Comparison of ENCODE assay signal across 8 cellular contexts in genomic region chr6:2767327-2767985, GRCh38. TPM values are rescaled to one million over a fixed set of nuclear protein-coding genes. Genes with fewer than 3 reads are reported as not detected.
DNase-seq lines count a peak whose midpoint lies in the region; ATAC-seq and TF ChIP-seq lines count a peak whose summit lies in the region.

No MANE protein-coding gene starts in this region.

- no peak for DNase-seq in AG09309 (ENCODE audit: low read depth)
- no peak for DNase-seq in chondrocyte (ENCODE audit: low spot score)
- DNase-seq in natural killer cell: no peak
- DNase-seq in head of caudate nucleus: no peak
- DNase-seq in SKM-1 (lab: John Stamatoyannopoulos, UW; ENCODE audit: unreplicated experiment): no peak
- no peak for DNase-seq in NCI-H1105 (lab: John Stamatoyannopoulos, UW)
- no peak for DNase-seq in NCI-H510A (lab: John Stamatoyannopoulos, UW)

- H3K36me3 Mint-ChIP-seq in IgD-negative memory B cell (peaks cover 3% of the 10 kb centered on the region), chondrocyte (ENCODE audit: low read depth) (no peaks in the 10 kb centered on the region), natural killer cell (no peaks in the 10 kb centered on the region)

- ATAC-seq in natural killer cell: no peak

- H3K27ac Mint-ChIP-seq in IgD-negative memory B cell: peak overlapping the region; percentile 41 to 50 (median 44)
- H3K27ac Mint-ChIP-seq in chondrocyte (ENCODE audit: unreplicated experiment): peak overlapping the region; percentile 67
- peak overlapping the region; percentile 9 to 98 for H3K27ac Mint-ChIP-seq in natural killer cell

- H3K4me3 Mint-ChIP-seq in IgD-negative memory B cell (peak overlapping the region; percentile 74 to 97 (median 92)), chondrocyte (ENCODE audit: unreplicated experiment) (peak overlapping the region; percentile 76), natural killer cell (peak overlapping the region; percentile 88)

- H3K27me3 Mint-ChIP-seq in IgD-negative memory B cell: no peaks in the 10 kb centered on the region
- H3K27me3 Mint-ChIP-seq in chondrocyte (ENCODE audit: low read depth): no peaks in the 10 kb centered on the region
- H3K27me3 Mint-ChIP-seq in natural killer cell (ENCODE audit: low read depth in 2 of 2): no peaks in the 10 kb centered on the region

- H3K9me3 Mint-ChIP-seq in IgD-negative memory B cell (no peaks in the 10 kb centered on the region), chondrocyte (ENCODE audit: low read depth) (no peaks in the 10 kb centered on the region), natural killer cell (no peaks in the 10 kb centered on the region)

- intact Hi-C loops in natural killer cell (cut with micrococcal nuclease): loop anchor here (10.0 kb wide), 1 partner anchor 523 kb away; the partner anchor contains the start of gene GMDS
- intact Hi-C loops in head of caudate nucleus (cut with DNase I): no loop called here

- TF ChIP-seq CTCF in AG09309 (IDR thresholded peaks at IDR 0.05; ENCODE audit: control insufficient read depth, insufficient read depth, low read depth, low read length, missing control alignments): no peak
- TF ChIP-seq CTCF in chondrocyte (IDR thresholded peaks at IDR 0.05): no peak
- TF ChIP-seq CTCF in natural killer cell (IDR thresholded peaks at IDR 0.05): no peak

- H3K4me1 Mint-ChIP-seq in IgD-negative memory B cell (peaks cover 26 to 35% (median 35%) of the 10 kb centered on the region in 3 donors), chondrocyte (ENCODE audit: low read depth) (peaks cover 53% of the 10 kb centered on the region), natural killer cell (peaks cover 44 to 46% of the 10 kb centered on the region in 2 donors)

- peak overlapping the region; percentile 85 for H3K4me3 ChIP-seq in AG09309 (ENCODE audit: control insufficient read depth, low read depth, low read length)

RNA-seq across cellular contexts. Expression of gene WRNIP1, which starts 2.3 kb away (rescaled TPM):
- polyA plus RNA-seq in IgD-negative memory B cell: 34.5 TPM
- 34.0 to 36.1 TPM (median 34.6 TPM) in 3 replicates for total RNA-seq in chondrocyte
- 10 to 100 TPM; 27.9 to 34.8 (median 30.5) TPM for total RNA-seq in natural killer cell

RNA-seq across cellular contexts. Expression of gene MYLK4, which starts 16.7 kb away (rescaled TPM):
- 0.08 TPM for polyA plus RNA-seq in IgD-negative memory B cell
- total RNA-seq in chondrocyte (0.99 to 1.1 TPM (median 1.00 TPM) in 3 replicates), natural killer cell (1 to 10 TPM in 1 of 3 donors, under 1 TPM in 2; 0.45 to 1.1 (median 0.88) TPM)
